ENCODE assay signal across 9 cellular contexts in genomic region chr9:89154651-89155336, GRCh38. TPM values are rescaled to one million over a fixed set of nuclear protein-coding genes. Genes with fewer than 3 reads are reported as not detected.
DNase-seq lines count a peak whose midpoint lies in the region; ATAC-seq, FAIRE-seq and TF ChIP-seq lines count a peak whose summit lies in the region.
"Had no signal": no experiment of that assay in that cellular context is flagged by ENCODE, and none has a peak within 500 bp of the region (broad histone marks: within the 10 kb centered on the region; RNA-seq: fewer than 3 reads in every experiment).

No MANE protein-coding gene starts in this region.

- no peak for TF ChIP-seq CTCF in bronchial epithelial cell (IDR thresholded peaks at IDR 0.05; ENCODE audit: insufficient read depth, low read length, severe bottlenecking)
- no peak for TF ChIP-seq CTCF in pancreas (IDR thresholded peaks at IDR 0.05)
- no peak for TF ChIP-seq CTCF in vagina (IDR thresholded peaks at IDR 0.05)

- H3K4me1 ChIP-seq in pancreas = no peaks in the 10 kb centered on the region
- peaks cover 17% of the 10 kb centered on the region for H3K4me1 ChIP-seq in vagina
- H3K4me1 ChIP-seq: psoas muscle had no signal

- no peaks in the 10 kb centered on the region for H3K36me3 ChIP-seq in bronchial epithelial cell (ENCODE audit: control insufficient read depth, insufficient read depth, low read length)
- H3K36me3 ChIP-seq in pancreas = no peaks in the 10 kb centered on the region
- H3K36me3 ChIP-seq in vagina = no peaks in the 10 kb centered on the region

- H3K27ac ChIP-seq in pancreas = peak overlapping the region in 1 of 4 donors; percentile 29
- no peak overlapping the region for H3K27ac ChIP-seq in vagina
- H3K27ac ChIP-seq: psoas muscle had no signal

- no peak overlapping the region for H3K4me3 ChIP-seq in bronchial epithelial cell (ENCODE audit: low read depth, low read length)
- no peak overlapping the region for H3K4me3 ChIP-seq in pancreas
- no peak overlapping the region for H3K4me3 ChIP-seq in vagina
- H3K4me3 ChIP-seq: psoas muscle had no signal

- intact Hi-C loops in pancreas (cut with DNase I) (no loop called here), vagina (cut with DNase I) (no loop called here)

- FAIRE-seq in bronchial epithelial cell (lab: Jason Lieb, UNC) = no peak
- no peak for FAIRE-seq in pancreas (lab: Jason Lieb, UNC)

- DNase-seq in EH (ENCODE audit: low read depth) (peak; percentile 91), NCI-H226 (peak; percentile 82), bronchial epithelial cell (ENCODE audit: low read depth) (peak; percentile 92), pancreas (no peak), vagina (ENCODE audit: extremely low spot score in 2 of 2) (no peak)
- no peak for DNase-seq in stimulated activated naive CD4-positive, alpha-beta T cell (lab: John Stamatoyannopoulos, UW)
- DNase-seq: psoas muscle had no signal

- H3K9me3 ChIP-seq in pancreas = no peaks in the 10 kb centered on the region
- no peaks in the 10 kb centered on the region for H3K9me3 ChIP-seq in vagina
- H3K9me3 ChIP-seq: psoas muscle had no signal

- ATAC-seq in pancreas (peak in 3 of 4 donors; percentile 38 to 78 (median 75)), HG03378 (IDR thresholded peaks at IDR 0.05; ENCODE audit: unreplicated experiment) (no peak), HG02759 (IDR thresholded peaks at IDR 0.05; ENCODE audit: unreplicated experiment) (no peak)
- ATAC-seq: psoas muscle had no signal

- WGBS in pancreas, 2 donors = 77 to 79% methylated on average over 14 of the region's 14 CpGs

- TF ChIP-seq POLR2A in vagina (IDR thresholded peaks at IDR 0.05) = no peak

- H3K27me3 ChIP-seq in bronchial epithelial cell (ENCODE audit: control insufficient read depth, insufficient read depth, low read length) = no peaks in the 10 kb centered on the region
- H3K27me3 ChIP-seq in pancreas = no peaks in the 10 kb centered on the region
- no peaks in the 10 kb centered on the region for H3K27me3 ChIP-seq in vagina

RNA-seq across cellular contexts. Expression of gene SHC3, which starts 23.8 kb away (rescaled TPM):
- total RNA-seq in bronchial epithelial cell (under 0.01 and 0.26 TPM in 2 replicates), pancreas (1 to 10 TPM in 4 of 6 donors, under 1 TPM in 2; 0.19 to 6.3 (median 1.8) TPM), vagina (6.1 TPM)
- 1 to 10 TPM in 1 of 2 donors, under 1 TPM in 1; 0.92 to 3.5 TPM for polyA plus RNA-seq in pancreas

Comparison
In these comparisons a context has a peak if more than half of its experiments do, and no peak if none do; other contexts are left out.
1. DNase-seq: peak in EH (single experiment), NCI-H226 (single experiment) and bronchial epithelial cell (single experiment); none in pancreas (0 of 6), vagina (0 of 2) and stimulated activated naive CD4-positive, alpha-beta T cell (0 of 6).
2. ATAC-seq: peak in pancreas (3 of 4); none in HG03378 (single experiment) and HG02759 (single experiment).